ENCODE assay signal across 8 cellular contexts in the genomic region with DNA sequence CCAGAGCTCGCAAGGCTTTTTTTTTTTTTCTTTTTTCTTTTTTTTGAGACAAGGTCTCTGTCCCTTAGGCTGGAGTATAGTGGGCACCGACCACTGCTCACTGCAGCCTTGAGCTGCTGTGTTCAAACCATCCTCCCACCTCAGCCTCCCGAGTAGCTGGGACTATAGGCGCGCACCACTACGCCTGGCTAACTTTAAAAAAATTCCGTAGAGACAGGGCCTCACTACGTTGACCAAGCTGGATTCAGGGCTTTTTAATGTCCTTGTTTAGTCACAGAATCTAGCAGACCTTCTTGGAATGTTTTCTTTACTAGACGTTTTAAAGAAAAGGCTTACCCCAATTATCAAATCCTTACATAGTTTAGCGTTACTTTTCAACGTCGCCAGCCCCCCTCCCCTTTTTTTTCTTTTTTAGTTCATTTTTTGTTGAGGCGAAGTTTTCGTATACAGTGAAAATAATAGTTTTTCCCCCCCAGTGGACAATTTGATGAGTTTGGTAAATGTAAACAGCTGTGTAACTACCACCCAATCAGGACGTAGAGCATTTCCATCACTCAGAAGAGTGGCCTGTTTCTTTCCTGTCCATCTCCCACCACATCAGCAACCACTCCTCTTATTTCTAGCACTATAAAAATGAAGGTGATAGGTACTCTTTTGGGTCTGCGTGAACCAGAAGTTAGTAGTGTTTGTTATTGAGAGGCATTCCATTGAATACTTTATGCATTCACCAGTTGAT. TPM values are rescaled to one million over a fixed set of nuclear protein-coding genes. Genes with fewer than 3 reads are reported as not detected.
DNase-seq lines count a peak whose midpoint lies in the region; ATAC-seq and TF ChIP-seq lines count a peak whose summit lies in the region.

No MANE protein-coding gene starts in this region.

- H3K27me3 ChIP-seq in BLaER1 = no peaks in the 10 kb centered on the region
- H3K27me3 ChIP-seq in H7 (ENCODE audit: control insufficient read depth, insufficient read depth, low read length) = no peaks in the 10 kb centered on the region
- no peaks in the 10 kb centered on the region for H3K27me3 ChIP-seq in iPS-18a (ENCODE audit: control insufficient read depth, insufficient read depth, low read length)
- H3K27me3 ChIP-seq in suprapubic skin = no peaks in the 10 kb centered on the region

- H3K4me1 Mint-ChIP-seq in WTC11 = peaks cover 25% of the 10 kb centered on the region

- H3K4me3 ChIP-seq in BLaER1 = peak overlapping the region; percentile 81
- H3K4me3 ChIP-seq in H7 (ENCODE audit: insufficient read depth, low read depth, low read length) = peak overlapping the region; percentile 35
- peak overlapping the region; percentile 89 for H3K4me3 ChIP-seq in iPS-18a (ENCODE audit: low read length)
- H3K4me3 ChIP-seq in suprapubic skin = peak overlapping the region; percentile 56

- peak overlapping the region; percentile 69 for H3K4me2 ChIP-seq in BLaER1

- no peak for TF ChIP-seq POLR2A in suprapubic skin (IDR thresholded peaks at IDR 0.05)

- H3K4me1 ChIP-seq in BLaER1 (peaks cover 33% of the 10 kb centered on the region), iPS-18a (ENCODE audit: control insufficient read depth, low read depth, low read length) (peaks cover 9% of the 10 kb centered on the region), suprapubic skin (peaks cover 9% of the 10 kb centered on the region)

- ATAC-seq in WTC11 (peak; percentile 19; the same call in 1 of the 2 replicates), GM19467 (IDR thresholded peaks at IDR 0.05; ENCODE audit: unreplicated experiment) (no peak)

- H3K9me3 Mint-ChIP-seq in WTC11 = peaks cover 9% of the 10 kb centered on the region

- POLR2A ChIA-PET in WTC11 (lab: Charles Lee) = interaction anchor here (0.7 to 1.1 kb wide), 2 partner anchors 9 to 156 kb away, joined by 4 to 5 read pairs; no protein-coding TSS in a partner anchor

- H3K9me3 ChIP-seq in BLaER1 (no peaks in the 10 kb centered on the region), iPS-18a (ENCODE audit: control insufficient read depth, low read depth, low read length) (no peaks in the 10 kb centered on the region), suprapubic skin (no peaks in the 10 kb centered on the region)

- CTCF ChIA-PET in WTC11 (lab: Charles Lee) = interaction anchor here (0.9 to 2.0 kb wide), 2 partner anchors 54 to 100 kb away, joined by 3 to 5 read pairs; no protein-coding TSS in a partner anchor

- H3K9ac ChIP-seq in BLaER1 = peak overlapping the region; percentile 85; the same call in 1 of the 2 replicates
- H3K9ac ChIP-seq in iPS-18a (ENCODE audit: low read length) = no peak overlapping the region

- H3K27ac Mint-ChIP-seq in WTC11 = peak overlapping the region; percentile 29

- H3K27ac ChIP-seq in BLaER1 (peak overlapping the region; percentile 39; the same call in 1 of the 2 replicates), iPS-18a (ENCODE audit: low read length) (no peak overlapping the region), suprapubic skin (peak overlapping the region; percentile 4)

- DNase-seq in H7 = no peak
- no peak for DNase-seq in WTC11 (ENCODE audit: low spot score)
- no peak for DNase-seq in suprapubic skin (ENCODE audit: low spot score in 2 of 2)
- no peak for DNase-seq in dermis blood vessel endothelial cell
- DNase-seq in HuH-7.5 (ENCODE audit: low spot score) = no peak

- H4K20me1 ChIP-seq in BLaER1 = no peaks in the 10 kb centered on the region

- H3K36me3 ChIP-seq in BLaER1 (peaks cover 18% of the 10 kb centered on the region), H7 (replicated peaks; ENCODE audit: control insufficient read depth, insufficient read depth, low read length) (no peaks in the 10 kb centered on the region), iPS-18a (ENCODE audit: control insufficient read depth, low read depth, low read length) (peaks cover 8% of the 10 kb centered on the region), suprapubic skin (no peaks in the 10 kb centered on the region)

- H3K27me3 Mint-ChIP-seq in WTC11 (ENCODE audit: low read depth) = no peaks in the 10 kb centered on the region

- 40% methylated on average over 16 of the region's 16 CpGs for WGBS in suprapubic skin

- H3K4me3 Mint-ChIP-seq in WTC11 = peak overlapping the region; percentile 98

- no peak for TF ChIP-seq EP300 in suprapubic skin (IDR thresholded peaks at IDR 0.05)

- H3K36me3 Mint-ChIP-seq in WTC11 = peaks cover 26% of the 10 kb centered on the region

- no peak for TF ChIP-seq CTCF in WTC11 (IDR thresholded peaks at IDR 0.05)
- no peak for TF ChIP-seq CTCF in suprapubic skin (IDR thresholded peaks at IDR 0.05)

TF ChIP-seq in WTC11, 78 proteins besides CTCF, POLR2A, EP300 and RAD21:
- TF ChIP-seq TP53 (CRISPR knock-in tag; IDR thresholded peaks at IDR 0.05) (0 out of 2 replicates have a peak, but pooled peaks have one; percentile 33), ZNF219 (CRISPR knock-in tag; IDR thresholded peaks at IDR 0.05; ENCODE audit: borderline replicate concordance) (no peak)

RNA-seq across cellular contexts. Expression of a gene that starts 0.7 kb away (rescaled TPM):
- total RNA-seq in H7 (2014; rRNA removed; shearing (Covaris generic)) = 102 and 147 TPM in 2 replicates
- total RNA-seq in WTC11 (2021) (130 to 141 TPM (median 132 TPM) in 3 replicates), suprapubic skin (1 to 10 TPM in 3 of 4 donors, under 1 TPM in 1; 0.72 to 2.6 (median 1.9) TPM), dermis blood vessel endothelial cell (11.6 and 78.0 TPM in 2 replicates)

Comparison
In these comparisons a context has a peak if more than half of its experiments do, and no peak if none do; other contexts are left out.
1. H3K4me3 ChIP-seq: peak in every context shown above with its lines; median percentile 89 in iPS-18a; 81 in BLaER1; 56 in suprapubic skin; 35 in H7.